In the genomic region with DNA sequence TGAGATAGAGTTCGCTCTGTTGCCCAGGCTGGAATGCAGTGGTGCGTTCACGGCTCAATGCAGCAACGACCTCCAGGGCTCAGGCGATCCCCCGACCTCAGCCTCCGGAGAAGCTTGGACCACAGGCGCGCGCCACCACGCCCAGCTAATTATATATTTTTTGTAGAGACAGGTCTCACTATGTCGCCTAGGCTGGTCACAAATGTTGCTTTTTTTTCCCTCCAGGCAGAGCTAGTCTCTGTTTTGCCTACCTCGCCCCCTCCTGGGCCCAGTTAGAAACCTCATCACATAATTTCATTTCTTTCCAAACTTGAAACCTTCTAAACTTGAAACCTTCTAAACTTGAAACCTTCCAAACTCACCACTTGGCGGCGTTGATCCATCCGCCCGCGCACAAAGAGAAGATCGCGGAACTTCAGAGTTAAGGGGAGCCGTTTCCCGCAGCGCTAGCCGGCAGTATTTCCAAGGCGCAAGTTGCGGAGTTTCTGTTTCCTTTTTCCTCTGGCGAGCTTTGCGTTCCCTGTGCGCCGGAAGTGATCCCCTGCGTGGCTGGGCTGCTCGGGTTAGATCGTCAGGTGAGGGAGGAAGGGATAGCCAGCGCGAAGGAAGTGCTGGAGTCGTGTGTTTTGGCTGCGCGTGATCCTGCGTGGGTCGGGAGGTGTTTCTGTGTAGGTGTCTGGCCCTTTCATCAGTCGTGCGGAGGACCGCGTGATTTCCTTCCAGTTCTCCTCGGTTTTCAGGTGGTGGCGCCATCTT, we compare ENCODE assay signal across 8 cellular contexts. TPM values are rescaled to one million over a fixed set of nuclear protein-coding genes. Genes with fewer than 3 reads are reported as not detected.
DNase-seq lines count a peak whose midpoint lies in the region; ATAC-seq, FAIRE-seq and TF ChIP-seq lines count a peak whose summit lies in the region.

A gene with protein sequence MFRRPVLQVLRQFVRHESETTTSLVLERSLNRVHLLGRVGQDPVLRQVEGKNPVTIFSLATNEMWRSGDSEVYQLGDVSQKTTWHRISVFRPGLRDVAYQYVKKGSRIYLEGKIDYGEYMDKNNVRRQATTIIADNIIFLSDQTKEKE (plus strand): TSS at position 523 of the 756 bp plus-strand sequence. CDS start 809 bp downstream, outside the sequence.

- peaks cover 8 to 10% of the 10 kb centered on the region in 2 donors for H3K4me1 ChIP-seq in kidney (ENCODE audit: control insufficient read depth in 1 of 2, insufficient read depth in 1 of 2, low read depth in 1 of 2, low read length in 2 of 2)

- DNase-seq in AG20443 (ENCODE audit: low spot score), result peak; percentile 94
- peak; percentile 95 for DNase-seq in NCI-H446 treated with DMSO at 0.1 percent for 48 hours (lab: John Stamatoyannopoulos, UW)
- peak; percentile 82 for DNase-seq in activated CD4-positive, CD25-positive, alpha-beta regulatory T cell treated with anti-CD3 and anti-CD28 coated beads, Interleukin-2, amount 50 U/mL, for 72 hours
- DNase-seq in cerebellum (ENCODE audit: low spot score), result peak; percentile 89
- peak; percentile 95 for DNase-seq in kidney
- DNase-seq in stimulated activated CD4-positive, alpha-beta T cell treated with anti-CD3 and anti-CD28 coated beads, Interleukin-15, amount 100 ng/mL, for 48 hours (ENCODE audit: low read depth in 2 of 2), result peak; percentile 84 to 88

- ATAC-seq in GM19025 (IDR thresholded peaks at IDR 0.05; ENCODE audit: low read depth, unreplicated experiment) (peak; percentile 82), HG03354 (IDR thresholded peaks at IDR 0.05; ENCODE audit: poor library complexity, severe bottlenecking, unreplicated experiment) (peak; percentile 92)

- peak; percentile 96 for FAIRE-seq in kidney (lab: Jason Lieb, UNC)

- peak; percentile 61 for TF ChIP-seq CTCF in kidney (IDR thresholded peaks at IDR 0.05; ENCODE audit: borderline replicate concordance, extremely low read depth, insufficient read depth)

- H3K9me3 ChIP-seq in kidney (ENCODE audit: control insufficient read depth in 1 of 2, low read length in 2 of 2), result no peaks in the 10 kb centered on the region

- peak within 1 kb of the TSS; percentile 90 to 99 for H3K4me3 ChIP-seq in kidney (ENCODE audit: low read length in 2 of 2)

- peak within 1 kb of the TSS; percentile 42 to 95 for H3K9ac ChIP-seq in kidney (ENCODE audit: low read length in 2 of 2)

- H3K36me3 ChIP-seq in kidney (ENCODE audit: control insufficient read depth in 1 of 2, insufficient read depth in 2 of 2, low read length in 2 of 2), result peaks cover 11 to 13% of the 10 kb centered on the region in 2 donors

- intact Hi-C loops in kidney (cut with DNase I), result no loop called here

- H3K27ac ChIP-seq in kidney (ENCODE audit: low read depth in 2 of 2, low read length in 2 of 2), result peak within 1 kb of the TSS; percentile 74 to 88

RNA-seq across cellular contexts. Expression of the gene that starts here (rescaled TPM):
- 88.9 TPM for total RNA-seq in cerebellum
- total RNA-seq in kidney, result 90.2 TPM
- 190 TPM for polyA plus RNA-seq in kidney (ENCODE audit: insufficient read depth, low read depth, low replicate concordance)

Comparison
In these comparisons a context has a peak if more than half of its experiments do, and no peak if none do; other contexts are left out.
1. Peak in every context shown above with its lines: DNase-seq, ATAC-seq, H3K4me3 ChIP-seq and H3K27ac ChIP-seq.